In the genomic region with DNA sequence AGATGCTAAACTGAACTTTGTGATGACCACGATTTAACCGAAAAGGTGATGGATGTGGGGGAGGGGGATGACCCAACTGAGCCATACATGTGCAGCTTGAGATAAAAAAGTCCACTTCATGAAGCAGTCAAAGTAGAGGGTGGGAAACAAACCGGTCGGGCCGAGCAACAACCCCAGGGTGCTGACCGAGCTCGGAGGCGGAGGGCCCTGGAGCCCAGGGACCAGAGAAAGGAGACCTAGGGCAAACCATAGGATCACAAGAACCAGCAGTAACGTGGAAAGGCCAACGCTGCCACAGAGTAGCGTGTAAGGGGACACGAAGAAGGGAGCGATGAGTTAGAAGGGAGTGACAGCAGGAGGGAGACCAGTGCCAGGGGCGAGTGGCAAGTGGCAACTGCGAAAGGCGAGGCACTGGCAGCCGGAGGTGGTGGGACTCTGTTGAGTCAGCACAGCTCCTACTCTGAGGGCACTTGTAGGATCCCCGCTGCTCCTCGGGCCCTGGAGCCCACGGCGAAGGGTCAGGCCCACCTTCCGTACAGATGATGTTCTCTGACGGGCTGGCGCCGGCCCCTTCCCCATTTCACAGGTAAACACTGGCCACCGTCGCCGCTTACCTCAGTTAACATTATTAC, we compare ENCODE assay signal across 1 cellular context.
A peak's percentile ranks its signal among the peaks of the same experiment; 100 is the strongest.
TF ChIP-seq lines count a peak whose summit lies in the region.

No MANE protein-coding gene starts in this region.

TF ChIP-seq in HEK293, 187 proteins besides CTCF, POLR2A, EP300 and RAD21 (continued from another document):
- TF ChIP-seq, protein P1, sequence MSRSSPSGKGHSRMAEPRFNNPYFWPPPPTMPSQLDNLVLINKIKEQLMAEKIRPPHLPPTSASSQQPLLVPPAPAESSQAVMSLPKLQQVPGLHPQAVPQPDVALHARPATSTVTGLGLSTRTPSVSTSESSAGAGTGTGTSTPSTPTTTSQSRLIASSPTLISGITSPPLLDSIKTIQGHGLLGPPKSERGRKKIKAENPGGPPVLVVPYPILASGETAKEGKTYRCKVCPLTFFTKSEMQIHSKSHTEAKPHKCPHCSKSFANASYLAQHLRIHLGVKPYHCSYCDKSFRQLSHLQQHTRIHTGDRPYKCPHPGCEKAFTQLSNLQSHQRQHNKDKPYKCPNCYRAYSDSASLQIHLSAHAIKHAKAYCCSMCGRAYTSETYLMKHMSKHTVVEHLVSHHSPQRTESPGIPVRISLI (tag by site-specific recombination; IDR thresholded peaks at IDR 0.05) = peak; percentile 92
- TF ChIP-seq, protein P2, sequence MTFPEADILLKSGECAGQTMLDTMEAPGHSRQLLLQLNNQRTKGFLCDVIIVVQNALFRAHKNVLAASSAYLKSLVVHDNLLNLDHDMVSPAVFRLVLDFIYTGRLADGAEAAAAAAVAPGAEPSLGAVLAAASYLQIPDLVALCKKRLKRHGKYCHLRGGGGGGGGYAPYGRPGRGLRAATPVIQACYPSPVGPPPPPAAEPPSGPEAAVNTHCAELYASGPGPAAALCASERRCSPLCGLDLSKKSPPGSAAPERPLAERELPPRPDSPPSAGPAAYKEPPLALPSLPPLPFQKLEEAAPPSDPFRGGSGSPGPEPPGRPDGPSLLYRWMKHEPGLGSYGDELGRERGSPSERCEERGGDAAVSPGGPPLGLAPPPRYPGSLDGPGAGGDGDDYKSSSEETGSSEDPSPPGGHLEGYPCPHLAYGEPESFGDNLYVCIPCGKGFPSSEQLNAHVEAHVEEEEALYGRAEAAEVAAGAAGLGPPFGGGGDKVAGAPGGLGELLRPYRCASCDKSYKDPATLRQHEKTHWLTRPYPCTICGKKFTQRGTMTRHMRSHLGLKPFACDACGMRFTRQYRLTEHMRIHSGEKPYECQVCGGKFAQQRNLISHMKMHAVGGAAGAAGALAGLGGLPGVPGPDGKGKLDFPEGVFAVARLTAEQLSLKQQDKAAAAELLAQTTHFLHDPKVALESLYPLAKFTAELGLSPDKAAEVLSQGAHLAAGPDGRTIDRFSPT (tag by site-specific recombination; IDR thresholded peaks at IDR 0.05) = peak; percentile 78
- TF ChIP-seq ZNF449 (tag by site-specific recombination; IDR thresholded peaks at IDR 0.05) (no peak), IKZF3 (tag by site-specific recombination; IDR thresholded peaks at IDR 0.05) (no peak), SCRT2 (tag by site-specific recombination; IDR thresholded peaks at IDR 0.05) (peak; percentile 67; the same call in 1 of the 2 replicates), ZNF184 (tag by site-specific recombination; IDR thresholded peaks at IDR 0.05) (no peak), ZNF677 (tag by site-specific recombination; IDR thresholded peaks at IDR 0.05) (no peak), ZNF24 (tag by site-specific recombination; IDR thresholded peaks at IDR 0.05) (no peak), PRDM10 (tag by site-specific recombination; IDR thresholded peaks at IDR 0.05) (0 out of 2 replicates have a peak, but pooled peaks have one; percentile 63), ZBTB48 (tag by site-specific recombination; IDR thresholded peaks at IDR 0.05) (peak; percentile 92), BCL11B (tag by site-specific recombination; IDR thresholded peaks at IDR 0.05; ENCODE audit: low read depth) (no peak)
